11 cellular contexts compared by ENCODE assay signal in genomic region chr6:166760288-166760687, GRCh38.
DNase-seq lines count a peak whose midpoint lies in the region; ATAC-seq and TF ChIP-seq lines count a peak whose summit lies in the region.
"Had no signal": no experiment of that assay in that cellular context is flagged by ENCODE, and none has a peak within 500 bp of the region (broad histone marks: within the 10 kb centered on the region; RNA-seq: fewer than 3 reads in every experiment).

No MANE protein-coding gene starts in this region.

- H3K4me3 ChIP-seq in effector memory CD4-positive, alpha-beta T cell (ENCODE audit: insufficient read depth, low read depth, low read length, poor library complexity, severe bottlenecking) = peak overlapping the region; percentile 13
- no peak overlapping the region for H3K4me3 ChIP-seq in spleen
- H3K4me3 ChIP-seq in Karpas-422 (ENCODE audit: low read length) = no peak overlapping the region
- H3K4me3 ChIP-seq: hepatocyte had no signal

- TF ChIP-seq POLR2A in spleen (IDR thresholded peaks at IDR 0.05) = no peak

- H3K9me2 ChIP-seq in Karpas-422 (replicated peaks; ENCODE audit: insufficient read depth, low read length) = no peaks in the 10 kb centered on the region

- H3K4me3 Mint-ChIP-seq in T-helper 2 cell treated with Interferon-gamma antibody and Interleukin-4, amounts not matched to agents 5 μg/mL and 100 μg/mL, for 36 hours = peak overlapping the region; percentile 63
- H3K4me3 Mint-ChIP-seq: T-helper 1 cell treated with Interleukin-12 subunit alpha and Interleukin-12 subunit beta and Interleukin-4 antibody, amounts not matched to agents 30 μg/mL and 1 μg/mL, for 36 hours had no signal

- no peak overlapping the region for H3K27ac Mint-ChIP-seq in T-helper 2 cell treated with Interferon-gamma antibody and Interleukin-4, amounts not matched to agents 5 μg/mL and 100 μg/mL, for 36 hours

- H3K9ac ChIP-seq in Karpas-422 (ENCODE audit: low read length) = no peak overlapping the region

- intact Hi-C loops in spleen (cut with DNase I; ENCODE audit: low total_unique reads) = no loop called here

- no peak overlapping the region for H3K4me2 ChIP-seq in Karpas-422 (ENCODE audit: low read depth, low read length, poor library complexity, severe bottlenecking)
- H3K4me2 ChIP-seq: hepatocyte had no signal

- H3K9me3 Mint-ChIP-seq in T-helper 2 cell treated with Interferon-gamma antibody and Interleukin-4, amounts not matched to agents 5 μg/mL and 100 μg/mL, for 36 hours = no peaks in the 10 kb centered on the region
- H3K9me3 Mint-ChIP-seq: T-helper 1 cell treated with Interleukin-12 subunit alpha and Interleukin-12 subunit beta and Interleukin-4 antibody, amounts not matched to agents 30 μg/mL and 1 μg/mL, for 36 hours had no signal

- ATAC-seq in HG03571 (IDR thresholded peaks at IDR 0.05; ENCODE audit: unreplicated experiment) (no peak), GM21786 (IDR thresholded peaks at IDR 0.05; ENCODE audit: unreplicated experiment) (no peak)

- no peak overlapping the region for H3K27ac ChIP-seq in effector memory CD4-positive, alpha-beta T cell (ENCODE audit: insufficient read depth, low read length, poor library complexity, severe bottlenecking)
- no peak overlapping the region for H3K27ac ChIP-seq in spleen
- no peak overlapping the region for H3K27ac ChIP-seq in Karpas-422 (ENCODE audit: low read length)
- H3K27ac ChIP-seq: hepatocyte had no signal

- no peaks in the 10 kb centered on the region for H3K36me3 Mint-ChIP-seq in T-helper 2 cell treated with Interferon-gamma antibody and Interleukin-4, amounts not matched to agents 5 μg/mL and 100 μg/mL, for 36 hours (ENCODE audit: low read depth)

- H4K20me1 ChIP-seq in Karpas-422 (ENCODE audit: insufficient read depth, low read depth, low read length) = no peaks in the 10 kb centered on the region

- H3K79me2 ChIP-seq in Karpas-422 (ENCODE audit: low read length) = no peaks in the 10 kb centered on the region
- H3K79me2 ChIP-seq: hepatocyte had no signal

- H3K27me3 Mint-ChIP-seq in T-helper 2 cell treated with Interferon-gamma antibody and Interleukin-4, amounts not matched to agents 5 μg/mL and 100 μg/mL, for 36 hours (ENCODE audit: low read depth) = peaks cover 53% of the 10 kb centered on the region

- 77 to 85% (median 82%) methylated on average over 11 of the region's 11 CpGs for WGBS in spleen, 5 donors

- peaks cover 13% of the 10 kb centered on the region for H3K4me1 ChIP-seq in effector memory CD4-positive, alpha-beta T cell (ENCODE audit: control insufficient read depth, insufficient read depth, low read length, poor library complexity, severe bottlenecking)
- H3K4me1 ChIP-seq in spleen = peaks cover 0 to 17% (median 2%) of the 10 kb centered on the region in 6 donors
- peaks cover 29% of the 10 kb centered on the region for H3K4me1 ChIP-seq in Karpas-422 (ENCODE audit: low read length)

- no peak overlapping the region for H2AFZ ChIP-seq in Karpas-422 (ENCODE audit: low read length)
- H2AFZ ChIP-seq: hepatocyte had no signal

- H3K27me3 ChIP-seq in effector memory CD4-positive, alpha-beta T cell (replicated peaks; ENCODE audit: control insufficient read depth, insufficient read depth, low read length, poor library complexity, severe bottlenecking) = no peaks in the 10 kb centered on the region
- H3K27me3 ChIP-seq in spleen (replicated peaks in 1 of 7) (peaks cover 0 to 30% (median 0%) of the 10 kb centered on the region in 7 donors), Karpas-422 (ENCODE audit: low read length) (no peaks in the 10 kb centered on the region)

- H3K4me1 Mint-ChIP-seq in T-helper 2 cell treated with Interferon-gamma antibody and Interleukin-4, amounts not matched to agents 5 μg/mL and 100 μg/mL, for 36 hours (ENCODE audit: low read depth) = peaks cover 23% of the 10 kb centered on the region

- no peaks in the 10 kb centered on the region for H3K36me3 ChIP-seq in effector memory CD4-positive, alpha-beta T cell (ENCODE audit: control insufficient read depth, insufficient read depth, low read length)
- H3K36me3 ChIP-seq in spleen = peaks cover 0 to 10% (median 0%) of the 10 kb centered on the region in 6 donors
- no peaks in the 10 kb centered on the region for H3K36me3 ChIP-seq in Karpas-422 (ENCODE audit: insufficient read depth, low read length)

- no peak for TF ChIP-seq CTCF in spleen (IDR thresholded peaks at IDR 0.05 in 8 of 11, conservative IDR thresholded peaks at IDR 0.05 in 3 of 11)

- DNase-seq in T-helper 2 cell treated with Interferon-gamma antibody and Interleukin-4, amounts not matched to agents 5 μg/mL and 100 μg/mL, for 36 hours (ENCODE audit: low spot score) = peak; percentile 81
- DNase-seq in activated T-cell treated with anti-CD3 and anti-CD28 coated beads, Interleukin-2, amount 50 U/mL, for 1 hour = peak; percentile 64
- peak; percentile 10 to 45 (median 22) for DNase-seq in effector memory CD4-positive, alpha-beta T cell
- peak; percentile 21 for DNase-seq in stimulated activated CD8-positive, alpha-beta memory T cell treated with anti-CD3 and anti-CD28 coated beads, Interleukin-12 subunit alpha, Interleukin-12 subunit beta, amount 100 ng/mL, for 24 hours (ENCODE audit: extremely low read depth)
- no peak for DNase-seq in spleen
- DNase-seq in Karpas-422 = no peak
- DNase-seq: midbrain had no signal

- no peaks in the 10 kb centered on the region for H3K9me3 ChIP-seq in effector memory CD4-positive, alpha-beta T cell (ENCODE audit: control insufficient read depth, low read length)
- no peaks in the 10 kb centered on the region for H3K9me3 ChIP-seq in spleen
- H3K9me3 ChIP-seq in Karpas-422 (ENCODE audit: low read length) = no peaks in the 10 kb centered on the region

Comparison
In these comparisons a context has a peak if more than half of its experiments do, and no peak if none do; other contexts are left out.
1. DNase-seq: peak in T-helper 2 cell treated with Interferon-gamma antibody and Interleukin-4, amounts not matched to agents 5 μg/mL and 100 μg/mL, for 36 hours (single experiment), activated T-cell treated with anti-CD3 and anti-CD28 coated beads, Interleukin-2, amount 50 U/mL, for 1 hour (single experiment), effector memory CD4-positive, alpha-beta T cell (3 of 3) and stimulated activated CD8-positive, alpha-beta memory T cell treated with anti-CD3 and anti-CD28 coated beads, Interleukin-12 subunit alpha, Interleukin-12 subunit beta, amount 100 ng/mL, for 24 hours (single experiment); none in spleen (single experiment) and Karpas-422 (single experiment).